ENCODE assay signal across 8 cellular contexts in genomic region chr4:140372607-140373327, GRCh38. TPM values are rescaled to one million over a fixed set of nuclear protein-coding genes. Genes with fewer than 3 reads are reported as not detected.
DNase-seq lines count a peak whose midpoint lies in the region; ATAC-seq and TF ChIP-seq lines count a peak whose summit lies in the region.

No MANE protein-coding gene starts in this region.

- H3K4me1 ChIP-seq in mesenchymal stem cell (ENCODE audit: control insufficient read depth, insufficient read depth, low read depth, low read length) = no peaks in the 10 kb centered on the region
- H3K4me1 ChIP-seq in tibial nerve = peaks cover 3 to 42% (median 11%) of the 10 kb centered on the region in 4 donors

- H3K9me3 ChIP-seq in mesenchymal stem cell (ENCODE audit: control insufficient read depth, low read length) = no peaks in the 10 kb centered on the region
- no peaks in the 10 kb centered on the region for H3K9me3 ChIP-seq in tibial nerve

- TF ChIP-seq POLR2A in tibial nerve (IDR thresholded peaks at IDR 0.05) = no peak

- H3K36me3 ChIP-seq in mesenchymal stem cell (ENCODE audit: control insufficient read depth in 1 of 2, insufficient read depth in 2 of 2, low read depth in 1 of 2, low read length in 2 of 2) (no peaks in the 10 kb centered on the region), tibial nerve (no peaks in the 10 kb centered on the region)

- H3K27ac ChIP-seq in cingulate gyrus (ENCODE audit: low read depth, low read length) = peak overlapping the region; percentile 63
- peak overlapping the region; percentile 86 for H3K27ac ChIP-seq in mesenchymal stem cell (ENCODE audit: low read length, poor library complexity, severe bottlenecking)
- H3K27ac ChIP-seq in tibial nerve = peak overlapping the region in 3 of 4 donors; percentile 87 to 95 (median 90)

- H2AK5ac ChIP-seq in mesenchymal stem cell (ENCODE audit: low read length, severe bottlenecking) = no peak overlapping the region

- H2BK120ac ChIP-seq in mesenchymal stem cell (ENCODE audit: low read depth, low read length) = no peak overlapping the region

- no peak overlapping the region for H3K4ac ChIP-seq in mesenchymal stem cell (ENCODE audit: low read depth in 1 of 2, low read length in 2 of 2)

- H2BK15ac ChIP-seq in mesenchymal stem cell (ENCODE audit: low read depth, poor library complexity, severe bottlenecking) = no peak overlapping the region

- H2BK5ac ChIP-seq in mesenchymal stem cell (ENCODE audit: low read depth, low read length, poor library complexity, severe bottlenecking) = peak overlapping the region; percentile 11

- 6% methylated on average over 19 of the region's 22 CpGs for WGBS in mesenchymal stem cell
- WGBS in tibial nerve, 2 donors = 2 to 3% methylated on average over 22 of the region's 22 CpGs

- H3K14ac ChIP-seq in mesenchymal stem cell (ENCODE audit: low read length in 2 of 2) = no peak overlapping the region

- no peak overlapping the region for H4K8ac ChIP-seq in mesenchymal stem cell (ENCODE audit: low read length)

- no peak for TF ChIP-seq EP300 in tibial nerve (IDR thresholded peaks at IDR 0.05)

- H3K23ac ChIP-seq in mesenchymal stem cell (ENCODE audit: low read length in 2 of 2) = no peak overlapping the region

- peak overlapping the region; percentile 77 for H3K4me2 ChIP-seq in mesenchymal stem cell (ENCODE audit: low read length, poor library complexity, severe bottlenecking)

- peak in 3 of 5 experiments; percentile 4 to 50 (median 50) for TF ChIP-seq CTCF in tibial nerve (IDR thresholded peaks at IDR 0.05)

- H3K18ac ChIP-seq in mesenchymal stem cell (ENCODE audit: low read depth in 1 of 2, low read length in 2 of 2) = no peak overlapping the region

- no peak overlapping the region for H4K91ac ChIP-seq in mesenchymal stem cell (ENCODE audit: low read length)

- peak overlapping the region; percentile 11 to 61 for H2BK12ac ChIP-seq in mesenchymal stem cell (ENCODE audit: low read length in 2 of 2)

- H3K27me3 ChIP-seq in mesenchymal stem cell (ENCODE audit: control insufficient read depth in 1 of 2, insufficient read depth in 1 of 2, low read length in 2 of 2) = no peaks in the 10 kb centered on the region
- no peaks in the 10 kb centered on the region for H3K27me3 ChIP-seq in tibial nerve

- no peak overlapping the region for H2AFZ ChIP-seq in mesenchymal stem cell (ENCODE audit: low read depth, low read length)

- peak; percentile 60 for ATAC-seq in GM21423 (IDR thresholded peaks at IDR 0.05; ENCODE audit: unreplicated experiment)
- peak; percentile 42 for ATAC-seq in HG03575 (IDR thresholded peaks at IDR 0.05; ENCODE audit: extremely low read depth, insufficient number of reproducible peaks, low FRiP score, unreplicated experiment)

- H3K79me1 ChIP-seq in mesenchymal stem cell (replicated peaks; ENCODE audit: low read length, poor library complexity, severe bottlenecking) = peaks cover 4% of the 10 kb centered on the region

- DNase-seq in GM04504 (ENCODE audit: low read depth) (peak; percentile 0), T-helper 1 cell (peak in 3 of 5 donors; percentile 8 to 55 (median 16)), mesenchymal stem cell (peak; percentile 41), tibial nerve (ENCODE audit: low spot score in 2 of 2) (no peak), HuH-7 (ENCODE audit: low spot score) (no peak)

- H3K4me3 ChIP-seq in mesenchymal stem cell (ENCODE audit: insufficient read depth in 1 of 2, low read depth in 1 of 2, low read length in 2 of 2) (peak overlapping the region; percentile 38 to 90), tibial nerve (peak overlapping the region; percentile 65 to 98 (median 88))

- H3K9ac ChIP-seq in mesenchymal stem cell (ENCODE audit: low read length) = peak overlapping the region; percentile 90

RNA-seq across cellular contexts. Expression of gene SCOC, which starts 0.7 kb away (rescaled TPM):
- 32.6 TPM for polyA plus RNA-seq in mesenchymal stem cell (2013, experiment 1 of 2)
- 33.8 TPM for polyA plus RNA-seq in mesenchymal stem cell (2013, experiment 2 of 2)
- 10 to 100 TPM; 35.7 to 51.9 (median 46.5) TPM for total RNA-seq in tibial nerve

RNA-seq across cellular contexts. Expression of gene CLGN, which starts 54.7 kb away (rescaled TPM):
- polyA plus RNA-seq in mesenchymal stem cell (2013, experiment 1 of 2) = 2.6 TPM
- polyA plus RNA-seq in mesenchymal stem cell (2013, experiment 2 of 2) = 2.6 TPM
- total RNA-seq in tibial nerve = 1 to 10 TPM in 2 of 4 donors, under 1 TPM in 2; 0.42 to 2.5 (median 1.1) TPM

Comparison
In these comparisons a context has a peak if more than half of its experiments do, and no peak if none do; other contexts are left out.
1. DNase-seq: peak in GM04504 (single experiment), T-helper 1 cell (3 of 5) and mesenchymal stem cell (single experiment); none in tibial nerve (0 of 2) and HuH-7 (single experiment).
2. Peak in every context shown above with its lines, with median percentiles within 50 percentile points of each other: H3K27ac ChIP-seq.